Comparison of ENCODE assay signal across 8 cellular contexts in genomic region chr4:8537041-8537461, GRCh38. TPM values are rescaled to one million over a fixed set of nuclear protein-coding genes. Genes with fewer than 3 reads are reported as not detected.
DNase-seq lines count a peak whose midpoint lies in the region; ATAC-seq, FAIRE-seq and TF ChIP-seq lines count a peak whose summit lies in the region.

No MANE protein-coding gene starts in this region.

- H2AFZ ChIP-seq in SK-N-SH (ENCODE audit: low read depth) = 0 out of 2 replicates have a peak overlapping the region, but pooled peaks have one; percentile 24

- POLR2A ChIA-PET in SK-N-SH (lab: Yijun Ruan, JAX) = no interaction called here
- POLR2A ChIA-PET in CD4-positive, alpha-beta memory T cell (lab: Charles Lee; ENCODE audit: partially characterized antibody) = no interaction called here

- DNase-seq in ACHN (peak; percentile 82), H4 (ENCODE audit: low spot score) (peak; percentile 90), SK-N-SH (no peak), hepatic stellate cell (ENCODE audit: low spot score) (peak; percentile 87), urothelium cell line (ENCODE audit: low spot score) (peak; percentile 76), endodermal cell (no peak)
- DNase-seq in CD4-positive, alpha-beta memory T cell = no peak

- FAIRE-seq in urothelium cell line (lab: Jason Lieb, UNC) = peak; percentile 80

- H3F3A ChIP-seq in SK-N-SH (replicated peaks; ENCODE audit: insufficient read depth) = no peaks in the 10 kb centered on the region

- no peaks in the 10 kb centered on the region for H4K20me1 ChIP-seq in SK-N-SH (ENCODE audit: insufficient read depth)

- H3K4me3 ChIP-seq in SK-N-SH (ENCODE audit: low read depth in 2 of 2, low read length in 1 of 2) = no peak overlapping the region
- no peak overlapping the region for H3K4me3 ChIP-seq in CD4-positive, alpha-beta memory T cell (ENCODE audit: low read length in 2 of 2)
- no peak overlapping the region for H3K4me3 ChIP-seq in endodermal cell (ENCODE audit: low read length)

- H3K9me3 Mint-ChIP-seq in CD4-positive, alpha-beta memory T cell = peaks cover 0 to 8% (median 4%) of the 10 kb centered on the region in 8 donors
- peaks cover 8% of the 10 kb centered on the region for H3K9me3 Mint-ChIP-seq in endodermal cell

- H3K9me3 ChIP-seq in SK-N-SH = no peaks in the 10 kb centered on the region
- no peaks in the 10 kb centered on the region for H3K9me3 ChIP-seq in CD4-positive, alpha-beta memory T cell (ENCODE audit: control insufficient read depth in 1 of 2, low read length in 2 of 2)
- no peaks in the 10 kb centered on the region for H3K9me3 ChIP-seq in endodermal cell (ENCODE audit: control insufficient read depth, low read length)

- peaks cover 2 to 3% of the 10 kb centered on the region in 2 donors for H3K27me3 Mint-ChIP-seq in CD4-positive, alpha-beta memory T cell
- H3K27me3 Mint-ChIP-seq in endodermal cell (ENCODE audit: insufficient read depth) = no peaks in the 10 kb centered on the region

- H3K36me3 ChIP-seq in SK-N-SH (replicated peaks in 1 of 2; ENCODE audit: control insufficient read depth in 1 of 2, insufficient read depth in 2 of 2, low read length in 1 of 2) = no peaks in the 10 kb centered on the region
- no peaks in the 10 kb centered on the region for H3K36me3 ChIP-seq in CD4-positive, alpha-beta memory T cell (ENCODE audit: insufficient read depth, low read length)
- H3K36me3 ChIP-seq in endodermal cell (ENCODE audit: control insufficient read depth, insufficient read depth, low read length) = no peaks in the 10 kb centered on the region

- peaks cover 0 to 7% of the 10 kb centered on the region in 2 experiments; a peak in 2 of 4 replicates for H3K4me1 ChIP-seq in SK-N-SH (ENCODE audit: control insufficient read depth in 1 of 2, insufficient read depth in 2 of 2, low read depth in 1 of 2, low read length in 1 of 2)
- peaks cover 15% of the 10 kb centered on the region for H3K4me1 ChIP-seq in CD4-positive, alpha-beta memory T cell (ENCODE audit: insufficient read depth, low read length)
- H3K4me1 ChIP-seq in endodermal cell (ENCODE audit: control insufficient read depth, insufficient read depth, low read length) = no peaks in the 10 kb centered on the region

- no peaks in the 10 kb centered on the region for H3K79me2 ChIP-seq in SK-N-SH (ENCODE audit: insufficient read depth)

- TF ChIP-seq CTCF in SK-N-SH (IDR thresholded peaks at IDR 0.05) = no peak
- no peak for TF ChIP-seq CTCF in endodermal cell (conservative IDR thresholded peaks at IDR 0.05)

- peaks cover 0 to 3% of the 10 kb centered on the region in 2 donors for H3K36me3 Mint-ChIP-seq in CD4-positive, alpha-beta memory T cell
- H3K36me3 Mint-ChIP-seq in endodermal cell (ENCODE audit: low read depth) = no peaks in the 10 kb centered on the region

- ATAC-seq in HG03039 (IDR thresholded peaks at IDR 0.05; ENCODE audit: unreplicated experiment) = no peak

- no peaks in the 10 kb centered on the region for H3K9me2 ChIP-seq in SK-N-SH

- H3K27ac ChIP-seq in SK-N-SH (ENCODE audit: low read depth in 2 of 2, low read length in 1 of 2) = peak overlapping the region in 1 of 2 experiments; percentile 42; a peak in 1 of 4 replicates
- no peak overlapping the region for H3K27ac ChIP-seq in CD4-positive, alpha-beta memory T cell (ENCODE audit: low read depth, low read length)
- H3K27ac ChIP-seq in endodermal cell (ENCODE audit: low read depth, low read length) = no peak overlapping the region

- H3K27me3 ChIP-seq in SK-N-SH (ENCODE audit: insufficient read depth) (no peaks in the 10 kb centered on the region), endodermal cell (ENCODE audit: control insufficient read depth, insufficient read depth, low read length, poor library complexity, severe bottlenecking) (no peaks in the 10 kb centered on the region)
- H3K27me3 ChIP-seq in CD4-positive, alpha-beta memory T cell (ENCODE audit: insufficient read depth, low read length) = no peaks in the 10 kb centered on the region

- H3K4me2 ChIP-seq in SK-N-SH = peak overlapping the region; percentile 34; the same call in 1 of the 2 replicates

- H3K27ac Mint-ChIP-seq in CD4-positive, alpha-beta memory T cell = no peak overlapping the region
- H3K27ac Mint-ChIP-seq in endodermal cell = no peak overlapping the region

- no peak for TF ChIP-seq EP300 in SK-N-SH (IDR thresholded peaks at IDR 0.05; ENCODE audit: borderline replicate concordance in 1 of 2, low read depth in 1 of 2, low read length in 1 of 2)

- TF ChIP-seq RAD21 in SK-N-SH (IDR thresholded peaks at IDR 0.05; ENCODE audit: low read length) = no peak

- peaks cover 10 to 22% (median 13%) of the 10 kb centered on the region in 4 donors for H3K4me1 Mint-ChIP-seq in CD4-positive, alpha-beta memory T cell
- peaks cover 11% of the 10 kb centered on the region for H3K4me1 Mint-ChIP-seq in endodermal cell

- H3K9ac ChIP-seq in SK-N-SH (0 out of 2 replicates have a peak overlapping the region, but pooled peaks have one; percentile 7), endodermal cell (ENCODE audit: extremely low read depth, low read length, poor library complexity, severe bottlenecking) (no peak overlapping the region)

- CTCF ChIA-PET in SK-N-SH (lab: Yijun Ruan, JAX) = no interaction called here
- CTCF ChIA-PET in CD4-positive, alpha-beta memory T cell (lab: Charles Lee; ENCODE audit: partially characterized antibody) = no interaction called here

- in situ Hi-C loops in ACHN (cut with HindIII; ENCODE audit: low pct_ligation_motif_present, low pct_unique_long_range_greater_than_20kb, low sequenced_read_pairs) = no loop called here

- 13% methylated on average over 8 of the region's 9 CpGs for WGBS in SK-N-SH (ENCODE audit: low lambda C conversion rate)
- 85% methylated on average over 6 to 9 of the region's 9 CpGs for WGBS in endodermal cell (ENCODE audit: insufficient coverage in 1 of 2, insufficient read length in 1 of 2), 2 experiments

- H3K4me3 Mint-ChIP-seq in CD4-positive, alpha-beta memory T cell = no peak overlapping the region
- H3K4me3 Mint-ChIP-seq in endodermal cell = no peak overlapping the region

- intact Hi-C loops in CD4-positive, alpha-beta memory T cell (cut with micrococcal nuclease) = no loop called here

TF ChIP-seq in SK-N-SH, 30 proteins besides CTCF, POLR2A, EP300 and RAD21 (continues in another document):
- no peak for TF ChIP-seq CHD2 (IDR thresholded peaks at IDR 0.05; ENCODE audit: low read length, partially characterized antibody)
- TF ChIP-seq NFIC (IDR thresholded peaks at IDR 0.05; ENCODE audit: borderline replicate concordance) = peak; percentile 93
- no peak for TF ChIP-seq TAF1 (IDR thresholded peaks at IDR 0.05; ENCODE audit: borderline replicate concordance, low read depth, low read length)
- TF ChIP-seq FOSL2 (IDR thresholded peaks at IDR 0.05; ENCODE audit: borderline replicate concordance, low read depth) = peak; percentile 77; the same call in 1 of the 2 replicates
- TF ChIP-seq MEF2A (IDR thresholded peaks at IDR 0.05; ENCODE audit: borderline replicate concordance, low read depth) = no peak
- TF ChIP-seq, protein P1, sequence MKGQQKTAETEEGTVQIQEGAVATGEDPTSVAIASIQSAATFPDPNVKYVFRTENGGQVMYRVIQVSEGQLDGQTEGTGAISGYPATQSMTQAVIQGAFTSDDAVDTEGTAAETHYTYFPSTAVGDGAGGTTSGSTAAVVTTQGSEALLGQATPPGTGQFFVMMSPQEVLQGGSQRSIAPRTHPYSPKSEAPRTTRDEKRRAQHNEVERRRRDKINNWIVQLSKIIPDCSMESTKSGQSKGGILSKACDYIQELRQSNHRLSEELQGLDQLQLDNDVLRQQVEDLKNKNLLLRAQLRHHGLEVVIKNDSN (IDR thresholded peaks at IDR 0.05; ENCODE audit: borderline replicate concordance, low read depth) = no peak
- TF ChIP-seq REST (IDR thresholded peaks at IDR 0.05; ENCODE audit: low read depth, low read length) = no peak
- peak; percentile 31; the same call in 1 of the 2 replicates for TF ChIP-seq TCF12 (IDR thresholded peaks at IDR 0.05)

RNA-seq across cellular contexts. Expression of gene GPR78, which starts 43.1 kb away (rescaled TPM):
- total RNA-seq in H4 (2014; rRNA removed; shearing (Covaris generic)) = 0.41 TPM in 1 of 2 replicates, not detected in the other
- not detected in 2 replicates for polyA plus RNA-seq in SK-N-SH (2012; rRNA removed)
- not detected in 2 replicates for polyA plus RNA-seq in SK-N-SH (2012; cell fraction: cytosol; rRNA removed)
- polyA plus RNA-seq in SK-N-SH (2012; cell fraction: nucleus; rRNA removed) = not detected in 2 replicates
- not detected for total RNA-seq in CD4-positive, alpha-beta memory T cell
- not detected for polyA plus RNA-seq in CD4-positive, alpha-beta memory T cell
- 1 to 10 TPM; 3.7 to 8.1 TPM for total RNA-seq in endodermal cell
- polyA plus RNA-seq in endodermal cell (2013, experiment 1 of 2) = 0.82 TPM
- 1.2 TPM for polyA plus RNA-seq in endodermal cell (2013, experiment 2 of 2)

RNA-seq across cellular contexts. Expression of gene CPZ, which starts 55.5 kb away (rescaled TPM):
- total RNA-seq in H4 (2014; rRNA removed; shearing (Covaris generic)) = 1.2 and 1.6 TPM in 2 replicates
- not detected in 2 replicates for polyA plus RNA-seq in SK-N-SH (2012; rRNA removed)
- not detected in 2 replicates for polyA plus RNA-seq in SK-N-SH (2012; cell fraction: cytosol; rRNA removed)
- polyA plus RNA-seq in SK-N-SH (2012; cell fraction: nucleus; rRNA removed) = not detected in 2 replicates
- not detected for total RNA-seq in CD4-positive, alpha-beta memory T cell
- not detected for polyA plus RNA-seq in CD4-positive, alpha-beta memory T cell
- 10 to 100 TPM; 23.9 to 33.6 TPM for total RNA-seq in endodermal cell
- 6.2 TPM for polyA plus RNA-seq in endodermal cell (2013, experiment 1 of 2)
- polyA plus RNA-seq in endodermal cell (2013, experiment 2 of 2) = 7.2 TPM

Comparison
In these comparisons a context has a peak if more than half of its experiments do, and no peak if none do; other contexts are left out.
1. DNase-seq: peak in ACHN (single experiment), H4 (single experiment), hepatic stellate cell (single experiment) and urothelium cell line (single experiment); none in SK-N-SH (single experiment), CD4-positive, alpha-beta memory T cell (0 of 5) and endodermal cell (single experiment).